In the genomic region with DNA sequence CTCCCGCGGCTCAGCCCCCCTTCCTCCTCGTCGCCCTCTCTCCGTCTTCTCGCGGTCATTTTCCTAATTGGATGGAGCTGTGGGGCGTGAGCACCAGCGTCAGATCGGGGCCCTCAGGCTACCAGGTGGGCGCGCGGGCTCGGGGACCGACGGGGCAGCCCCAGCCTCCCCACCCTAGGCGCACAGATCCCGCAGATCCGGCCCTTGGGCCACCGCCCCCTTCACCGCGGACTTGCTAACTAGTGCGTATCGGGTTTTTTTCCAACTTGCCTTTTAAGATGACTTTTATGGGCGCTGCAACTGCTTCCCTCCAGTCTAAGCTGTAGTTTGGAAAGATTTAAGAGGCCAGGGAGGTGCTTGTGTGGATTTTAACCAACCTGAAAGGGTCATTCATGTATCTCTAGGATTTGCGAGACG, we compare ENCODE assay signal across 1 cellular context.
TF ChIP-seq lines count a peak whose summit lies in the region.

No MANE protein-coding gene starts in this region.

TF ChIP-seq in GM23338, 12 proteins besides CTCF, POLR2A, EP300 and RAD21 (continued from another document):
- TF ChIP-seq, protein P1, sequence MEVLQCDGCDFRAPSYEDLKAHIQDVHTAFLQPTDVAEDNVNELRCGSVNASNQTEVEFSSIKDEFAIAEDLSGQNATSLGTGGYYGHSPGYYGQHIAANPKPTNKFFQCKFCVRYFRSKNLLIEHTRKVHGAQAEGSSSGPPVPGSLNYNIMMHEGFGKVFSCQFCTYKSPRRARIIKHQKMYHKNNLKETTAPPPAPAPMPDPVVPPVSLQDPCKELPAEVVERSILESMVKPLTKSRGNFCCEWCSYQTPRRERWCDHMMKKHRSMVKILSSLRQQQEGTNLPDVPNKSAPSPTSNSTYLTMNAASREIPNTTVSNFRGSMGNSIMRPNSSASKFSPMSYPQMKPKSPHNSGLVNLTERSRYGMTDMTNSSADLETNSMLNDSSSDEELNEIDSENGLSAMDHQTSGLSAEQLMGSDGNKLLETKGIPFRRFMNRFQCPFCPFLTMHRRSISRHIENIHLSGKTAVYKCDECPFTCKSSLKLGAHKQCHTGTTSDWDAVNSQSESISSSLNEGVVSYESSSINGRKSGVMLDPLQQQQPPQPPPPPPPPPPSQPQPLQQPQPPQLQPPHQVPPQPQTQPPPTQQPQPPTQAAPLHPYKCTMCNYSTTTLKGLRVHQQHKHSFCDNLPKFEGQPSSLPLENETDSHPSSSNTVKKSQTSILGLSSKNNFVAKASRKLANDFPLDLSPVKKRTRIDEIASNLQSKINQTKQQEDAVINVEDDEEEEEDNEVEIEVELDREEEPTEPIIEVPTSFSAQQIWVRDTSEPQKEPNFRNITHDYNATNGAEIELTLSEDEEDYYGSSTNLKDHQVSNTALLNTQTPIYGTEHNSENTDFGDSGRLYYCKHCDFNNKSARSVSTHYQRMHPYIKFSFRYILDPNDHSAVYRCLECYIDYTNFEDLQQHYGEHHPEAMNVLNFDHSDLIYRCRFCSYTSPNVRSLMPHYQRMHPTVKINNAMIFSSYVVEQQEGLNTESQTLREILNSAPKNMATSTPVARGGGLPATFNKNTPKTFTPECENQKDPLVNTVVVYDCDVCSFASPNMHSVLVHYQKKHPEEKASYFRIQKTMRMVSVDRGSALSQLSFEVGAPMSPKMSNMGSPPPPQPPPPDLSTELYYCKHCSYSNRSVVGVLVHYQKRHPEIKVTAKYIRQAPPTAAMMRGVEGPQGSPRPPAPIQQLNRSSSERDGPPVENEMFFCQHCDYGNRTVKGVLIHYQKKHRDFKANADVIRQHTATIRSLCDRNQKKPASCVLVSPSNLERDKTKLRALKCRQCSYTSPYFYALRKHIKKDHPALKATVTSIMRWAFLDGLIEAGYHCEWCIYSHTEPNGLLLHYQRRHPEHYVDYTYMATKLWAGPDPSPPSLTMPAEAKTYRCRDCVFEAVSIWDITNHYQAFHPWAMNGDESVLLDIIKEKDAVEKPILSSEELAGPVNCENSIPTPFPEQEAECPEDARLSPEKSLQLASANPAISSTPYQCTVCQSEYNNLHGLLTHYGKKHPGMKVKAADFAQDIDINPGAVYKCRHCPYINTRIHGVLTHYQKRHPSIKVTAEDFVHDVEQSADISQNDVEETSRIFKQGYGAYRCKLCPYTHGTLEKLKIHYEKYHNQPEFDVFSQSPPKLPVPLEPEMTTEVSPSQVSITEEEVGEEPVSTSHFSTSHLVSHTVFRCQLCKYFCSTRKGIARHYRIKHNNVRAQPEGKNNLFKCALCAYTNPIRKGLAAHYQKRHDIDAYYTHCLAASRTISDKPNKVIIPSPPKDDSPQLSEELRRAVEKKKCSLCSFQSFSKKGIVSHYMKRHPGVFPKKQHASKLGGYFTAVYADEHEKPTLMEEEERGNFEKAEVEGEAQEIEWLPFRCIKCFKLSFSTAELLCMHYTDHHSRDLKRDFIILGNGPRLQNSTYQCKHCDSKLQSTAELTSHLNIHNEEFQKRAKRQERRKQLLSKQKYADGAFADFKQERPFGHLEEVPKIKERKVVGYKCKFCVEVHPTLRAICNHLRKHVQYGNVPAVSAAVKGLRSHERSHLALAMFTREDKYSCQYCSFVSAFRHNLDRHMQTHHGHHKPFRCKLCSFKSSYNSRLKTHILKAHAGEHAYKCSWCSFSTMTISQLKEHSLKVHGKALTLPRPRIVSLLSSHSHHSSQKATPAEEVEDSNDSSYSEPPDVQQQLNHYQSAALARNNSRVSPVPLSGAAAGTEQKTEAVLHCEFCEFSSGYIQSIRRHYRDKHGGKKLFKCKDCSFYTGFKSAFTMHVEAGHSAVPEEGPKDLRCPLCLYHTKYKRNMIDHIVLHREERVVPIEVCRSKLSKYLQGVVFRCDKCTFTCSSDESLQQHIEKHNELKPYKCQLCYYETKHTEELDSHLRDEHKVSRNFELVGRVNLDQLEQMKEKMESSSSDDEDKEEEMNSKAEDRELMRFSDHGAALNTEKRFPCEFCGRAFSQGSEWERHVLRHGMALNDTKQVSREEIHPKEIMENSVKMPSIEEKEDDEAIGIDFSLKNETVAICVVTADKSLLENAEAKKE (CRISPR knock-in tag; IDR thresholded peaks at IDR 0.05), result no peak
- TF ChIP-seq EZH2phosphoT487 (IDR thresholded peaks at IDR 0.05; ENCODE audit: unreplicated experiment), result no peak
- no peak for TF ChIP-seq ZNF331 (CRISPR knock-in tag; IDR thresholded peaks at IDR 0.05; ENCODE audit: low read depth)
- TF ChIP-seq NANOG (IDR thresholded peaks at IDR 0.05; ENCODE audit: borderline replicate concordance), result no peak
- TF ChIP-seq EZH2 (IDR thresholded peaks at IDR 0.05; ENCODE audit: low read depth, unreplicated experiment), result no peak
- no peak for TF ChIP-seq POLR2AphosphoS5 (IDR thresholded peaks at IDR 0.05; ENCODE audit: low read depth)
